Comparison of ENCODE assay signal across 9 cellular contexts in the genomic region with DNA sequence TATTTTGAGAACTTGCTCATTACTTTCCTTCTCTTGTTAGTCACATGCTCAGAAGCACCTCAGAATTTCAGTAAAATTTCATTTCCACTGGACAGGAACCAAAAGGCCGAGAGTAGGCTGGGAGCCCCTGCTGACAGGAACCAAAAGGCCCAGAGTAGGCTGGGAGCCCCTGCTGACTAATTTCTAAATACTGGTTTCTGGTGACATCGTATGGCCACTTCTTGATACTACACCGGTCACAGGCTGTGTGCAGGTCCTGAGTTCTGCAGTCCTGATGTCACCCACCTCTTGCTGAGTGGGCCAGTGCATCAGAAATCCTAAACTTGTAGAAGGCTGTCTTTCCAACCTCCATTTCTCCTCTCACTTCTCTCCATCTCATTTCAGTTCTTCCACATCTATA. TPM values are rescaled to one million over a fixed set of nuclear protein-coding genes. Genes with fewer than 3 reads are reported as not detected.
DNase-seq lines count a peak whose midpoint lies in the region; ATAC-seq, FAIRE-seq and TF ChIP-seq lines count a peak whose summit lies in the region.
"Had no signal": no experiment of that assay in that cellular context is flagged by ENCODE, and none has a peak within 500 bp of the region (broad histone marks: within the 10 kb centered on the region; RNA-seq: fewer than 3 reads in every experiment).

No MANE protein-coding gene starts in this region.

- H3K9me2 ChIP-seq in neural cell (ENCODE audit: insufficient read depth, low read length) = no peaks in the 10 kb centered on the region

- H3F3A ChIP-seq in neural cell (ENCODE audit: insufficient read depth, low read length, poor library complexity, severe bottlenecking) = no peaks in the 10 kb centered on the region

- intact Hi-C loops in endothelial cell of umbilical vein (cut with micrococcal nuclease) = no loop called here

- H3K4me1 Mint-ChIP-seq in activated T-cell treated with anti-CD3 and anti-CD28 coated beads, Interleukin-2, amount 50 U/mL, for 72 hours (ENCODE audit: low read depth) = no peaks in the 10 kb centered on the region

- no peak overlapping the region for H3K4me3 Mint-ChIP-seq in activated T-cell treated with anti-CD3 and anti-CD28 coated beads, Interleukin-2, amount 50 U/mL, for 72 hours

- no peak for TF ChIP-seq EP300 in neural cell (conservative IDR thresholded peaks at IDR 0.05; ENCODE audit: poor library complexity, severe bottlenecking)

- H3K27ac Mint-ChIP-seq in activated T-cell treated with anti-CD3 and anti-CD28 coated beads, Interleukin-2, amount 50 U/mL, for 72 hours = no peak overlapping the region

- dilution Hi-C loops in endothelial cell of umbilical vein (cut with MboI; ENCODE audit: extremely low pct_ligation_motif_present, low sequenced_read_pairs) = no loop called here

- H3K27me3 ChIP-seq in endothelial cell of umbilical vein (ENCODE audit: control insufficient read depth in 2 of 2, insufficient read depth in 2 of 2, low read length in 2 of 2) (peaks cover 12 to 17% of the 10 kb centered on the region in 2 experiments), neural cell (ENCODE audit: insufficient read depth, low read depth, low read length) (peaks cover 60% of the 10 kb centered on the region)

- POLR2A ChIA-PET in endothelial cell of umbilical vein (lab: Charles Lee) = no interaction called here

- CTCF ChIA-PET in endothelial cell of umbilical vein (lab: Charles Lee) = interaction anchor here (1.0 kb wide), 1 partner anchor 10 kb away, joined by 3 read pairs; no protein-coding TSS in a partner anchor

- no peaks in the 10 kb centered on the region for H3K79me2 ChIP-seq in endothelial cell of umbilical vein (ENCODE audit: control insufficient read depth, insufficient read depth, low read length)
- H3K79me2 ChIP-seq in neural cell (replicated peaks; ENCODE audit: insufficient read depth, low read length) = no peaks in the 10 kb centered on the region

- no TSS peak for BruUV-seq in endothelial cell of umbilical vein (replicated peaks; lab: Mats Ljungman, UMichigan)

- H3K9ac ChIP-seq in endothelial cell of umbilical vein (replicated peaks; ENCODE audit: extremely low read depth, insufficient read depth, low read length) (no peak overlapping the region), neural cell (ENCODE audit: low read length) (no peak overlapping the region)

- H3K4me1 ChIP-seq in endothelial cell of umbilical vein (ENCODE audit: control insufficient read depth, extremely low read depth, insufficient read depth, low read length) = no peaks in the 10 kb centered on the region

- H3K36me3 ChIP-seq in endothelial cell of umbilical vein (ENCODE audit: control insufficient read depth in 2 of 2, extremely low read depth in 1 of 2, insufficient read depth in 2 of 2, low read length in 2 of 2) (no peaks in the 10 kb centered on the region), neural cell (ENCODE audit: insufficient read depth, low read length) (no peaks in the 10 kb centered on the region)

- H3K4me3 ChIP-seq in endothelial cell of umbilical vein (replicated peaks in 1 of 3; ENCODE audit: insufficient read depth in 1 of 3, low read depth in 1 of 3, low read length in 3 of 3) (no peak overlapping the region), neural cell (ENCODE audit: low read length) (no peak overlapping the region)

- peak; percentile 69 for FAIRE-seq in endothelial cell of umbilical vein (lab: Jason Lieb, UNC)

- H3K27me3 Mint-ChIP-seq in activated T-cell treated with anti-CD3 and anti-CD28 coated beads, Interleukin-2, amount 50 U/mL, for 72 hours (ENCODE audit: low read depth) = peaks cover 37% of the 10 kb centered on the region

- no peak for TF ChIP-seq POLR2A in endothelial cell of umbilical vein (IDR thresholded peaks at IDR 0.05; ENCODE audit: low read depth, low read length)

- H3K9me1 ChIP-seq in endothelial cell of umbilical vein (replicated peaks; ENCODE audit: control insufficient read depth, extremely low read depth, insufficient read depth, low read length) = no peaks in the 10 kb centered on the region

- H3K27ac ChIP-seq in endothelial cell of umbilical vein (ENCODE audit: insufficient read depth, low read depth, low read length) (no peak overlapping the region), neural cell (ENCODE audit: low read length) (no peak overlapping the region)

- TF ChIP-seq RAD21 in neural cell (conservative IDR thresholded peaks at IDR 0.05) = peak; percentile 82

- H3K36me3 Mint-ChIP-seq in activated T-cell treated with anti-CD3 and anti-CD28 coated beads, Interleukin-2, amount 50 U/mL, for 72 hours (ENCODE audit: insufficient read depth in 2 of 2) = no peaks in the 10 kb centered on the region

- H2AFZ ChIP-seq in endothelial cell of umbilical vein (ENCODE audit: low read depth, low read length) (no peak overlapping the region), neural cell (ENCODE audit: low read depth, low read length) (no peak overlapping the region)

- TF ChIP-seq CTCF in endothelial cell of umbilical vein (IDR thresholded peaks at IDR 0.05; ENCODE audit: extremely low read depth in 1 of 2, insufficient read depth in 1 of 2, low read depth in 1 of 2, low read length in 2 of 2) = peak; percentile 36 to 52
- peak; percentile 75 for TF ChIP-seq CTCF in neural cell (IDR thresholded peaks at IDR 0.05; ENCODE audit: poor library complexity, severe bottlenecking)

- H4K20me1 ChIP-seq in endothelial cell of umbilical vein (replicated peaks; ENCODE audit: control insufficient read depth, extremely low read depth, insufficient read depth, low read length) (no peaks in the 10 kb centered on the region), neural cell (ENCODE audit: insufficient read depth) (no peaks in the 10 kb centered on the region)

- H3K4me2 ChIP-seq in endothelial cell of umbilical vein (ENCODE audit: insufficient read depth, low read length) (no peak overlapping the region), neural cell (ENCODE audit: low read length) (no peak overlapping the region)

- H3K9me3 Mint-ChIP-seq in activated T-cell treated with anti-CD3 and anti-CD28 coated beads, Interleukin-2, amount 50 U/mL, for 72 hours = no peaks in the 10 kb centered on the region

- ATAC-seq in activated T-cell treated with anti-CD3 and anti-CD28 coated beads, Interleukin-2, amount 50 U/mL, for 72 hours (replicated peaks in 1 of 2) = peak; percentile 87
- ATAC-seq in GM21825 (IDR thresholded peaks at IDR 0.05; ENCODE audit: unreplicated experiment) = peak; percentile 94

- H3K9me3 ChIP-seq in endothelial cell of umbilical vein (replicated peaks; ENCODE audit: control insufficient read depth, insufficient read depth, low read length) = no peaks in the 10 kb centered on the region
- H3K9me3 ChIP-seq in neural cell (ENCODE audit: low read length) = no peaks in the 10 kb centered on the region

- no peak for DNase-seq in activated T-cell treated with anti-CD3 and anti-CD28 coated beads, Interleukin-2, amount 50 U/mL, for 72 hours
- DNase-seq in activated T-cell treated with anti-CD3 and anti-CD28 coated beads for 4 hours (no peak), HT1080 (ENCODE audit: low read depth) (peak; percentile 40), RKO (ENCODE audit: low spot score) (peak; percentile 74), endothelial cell of umbilical vein (ENCODE audit: low read depth, low spot score) (peak; percentile 55), middle frontal gyrus (ENCODE audit: extremely low spot score, low spot score) (no peak)

TF ChIP-seq in endothelial cell of umbilical vein, 7 proteins besides CTCF, POLR2A, EP300 and RAD21:
- TF ChIP-seq JUN (IDR thresholded peaks at IDR 0.05; ENCODE audit: borderline replicate concordance, insufficient read depth, insufficient read length, low read depth) (no peak), GATA2 (IDR thresholded peaks at IDR 0.05; ENCODE audit: insufficient read depth, insufficient read length, low read depth, low read length) (no peak), EZH2 (IDR thresholded peaks at IDR 0.05; ENCODE audit: borderline replicate concordance, low read depth, low read length, severe bottlenecking) (no peak)

TF ChIP-seq in neural cell, 6 proteins besides CTCF, POLR2A, EP300 and RAD21:
- TF ChIP-seq SMC3 (conservative IDR thresholded peaks at IDR 0.05; ENCODE audit: poor library complexity) = peak; percentile 82
- TF ChIP-seq, protein P1, sequence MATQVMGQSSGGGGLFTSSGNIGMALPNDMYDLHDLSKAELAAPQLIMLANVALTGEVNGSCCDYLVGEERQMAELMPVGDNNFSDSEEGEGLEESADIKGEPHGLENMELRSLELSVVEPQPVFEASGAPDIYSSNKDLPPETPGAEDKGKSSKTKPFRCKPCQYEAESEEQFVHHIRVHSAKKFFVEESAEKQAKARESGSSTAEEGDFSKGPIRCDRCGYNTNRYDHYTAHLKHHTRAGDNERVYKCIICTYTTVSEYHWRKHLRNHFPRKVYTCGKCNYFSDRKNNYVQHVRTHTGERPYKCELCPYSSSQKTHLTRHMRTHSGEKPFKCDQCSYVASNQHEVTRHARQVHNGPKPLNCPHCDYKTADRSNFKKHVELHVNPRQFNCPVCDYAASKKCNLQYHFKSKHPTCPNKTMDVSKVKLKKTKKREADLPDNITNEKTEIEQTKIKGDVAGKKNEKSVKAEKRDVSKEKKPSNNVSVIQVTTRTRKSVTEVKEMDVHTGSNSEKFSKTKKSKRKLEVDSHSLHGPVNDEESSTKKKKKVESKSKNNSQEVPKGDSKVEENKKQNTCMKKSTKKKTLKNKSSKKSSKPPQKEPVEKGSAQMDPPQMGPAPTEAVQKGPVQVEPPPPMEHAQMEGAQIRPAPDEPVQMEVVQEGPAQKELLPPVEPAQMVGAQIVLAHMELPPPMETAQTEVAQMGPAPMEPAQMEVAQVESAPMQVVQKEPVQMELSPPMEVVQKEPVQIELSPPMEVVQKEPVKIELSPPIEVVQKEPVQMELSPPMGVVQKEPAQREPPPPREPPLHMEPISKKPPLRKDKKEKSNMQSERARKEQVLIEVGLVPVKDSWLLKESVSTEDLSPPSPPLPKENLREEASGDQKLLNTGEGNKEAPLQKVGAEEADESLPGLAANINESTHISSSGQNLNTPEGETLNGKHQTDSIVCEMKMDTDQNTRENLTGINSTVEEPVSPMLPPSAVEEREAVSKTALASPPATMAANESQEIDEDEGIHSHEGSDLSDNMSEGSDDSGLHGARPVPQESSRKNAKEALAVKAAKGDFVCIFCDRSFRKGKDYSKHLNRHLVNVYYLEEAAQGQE (IDR thresholded peaks at IDR 0.05; ENCODE audit: borderline replicate concordance) = no peak

RNA-seq across cellular contexts. Expression of gene EN1, which starts 17.7 kb away (rescaled TPM):
- not detected for total RNA-seq in activated T-cell treated with anti-CD3 and anti-CD28 coated beads, Interleukin-2, amount 50 U/mL, for 72 hours
- total RNA-seq in HT1080 (2014; rRNA removed; shearing (Covaris generic)) = not detected in 2 replicates
- polyA plus RNA-seq in HT1080 (2015; cell fraction: cytosol; rRNA removed) = not detected in 2 replicates
- not detected in 2 replicates for polyA plus RNA-seq in HT1080 (2015; cell fraction: nucleus; rRNA removed)
- not detected in 2 replicates for total RNA-seq in endothelial cell of umbilical vein
- polyA plus RNA-seq in endothelial cell of umbilical vein (not detected in 2 replicates), neural cell (not detected in 2 replicates)
- polyA plus RNA-seq in endothelial cell of umbilical vein (2011; cell fraction: cytosol; rRNA removed) = not detected in 2 replicates
- not detected in 2 replicates for polyA plus RNA-seq in endothelial cell of umbilical vein (2011; cell fraction: nucleus; rRNA removed)
- polyA plus RNA-seq in endothelial cell of umbilical vein (2012) = not detected in 2 replicates
- polyA minus RNA-seq in endothelial cell of umbilical vein (not detected in 2 replicates), neural cell (not detected in 2 replicates)
- not detected for polyA minus RNA-seq in endothelial cell of umbilical vein (2011; cell fraction: cytosol; rRNA and poly(A)+ RNA removed)
- not detected in 2 replicates for polyA minus RNA-seq in endothelial cell of umbilical vein (2011; cell fraction: nucleus; rRNA and poly(A)+ RNA removed)
- polyA plus RNA-seq: esophagus had no signal

Comparison
In these comparisons a context has a peak if more than half of its experiments do, and no peak if none do; other contexts are left out.
1. DNase-seq: peak in HT1080 (single experiment), RKO (single experiment) and endothelial cell of umbilical vein (single experiment); none in activated T-cell treated with anti-CD3 and anti-CD28 coated beads, Interleukin-2, amount 50 U/mL, for 72 hours (0 of 2), activated T-cell treated with anti-CD3 and anti-CD28 coated beads for 4 hours (single experiment) and middle frontal gyrus (single experiment).